In the genomic region with DNA sequence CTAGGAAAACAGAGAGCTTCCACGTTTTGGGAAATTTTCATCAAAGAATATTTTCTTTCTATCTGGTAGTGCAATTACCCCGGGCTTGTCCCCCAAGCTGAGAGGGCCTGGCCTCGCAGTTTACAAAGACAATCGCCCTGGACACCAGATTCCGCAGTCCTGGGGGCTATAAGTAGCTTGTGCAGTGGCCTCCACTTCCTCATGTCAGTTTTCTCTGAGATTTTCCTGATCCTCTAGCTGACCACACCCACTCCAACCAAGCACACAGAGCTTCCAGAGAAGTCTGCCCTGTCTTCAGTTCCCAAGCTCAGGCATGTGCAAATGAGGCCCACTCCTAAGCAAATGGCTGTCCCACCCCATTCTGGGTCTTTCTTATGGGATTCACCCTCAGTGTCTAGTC, we compare ENCODE assay signal across 15 cellular contexts.
DNase-seq lines count a peak whose midpoint lies in the region; ATAC-seq and TF ChIP-seq lines count a peak whose summit lies in the region.
"Had no signal": no experiment of that assay in that cellular context is flagged by ENCODE, and none has a peak within 500 bp of the region (broad histone marks: within the 10 kb centered on the region; RNA-seq: fewer than 3 reads in every experiment).

No MANE protein-coding gene starts in this region.

- H2AFZ ChIP-seq in mesenchymal stem cell (ENCODE audit: low read depth, low read length) (no peak overlapping the region), osteoblast (ENCODE audit: low read length) (no peak overlapping the region)

- H3K4ac ChIP-seq in mesenchymal stem cell (ENCODE audit: low read depth in 1 of 2, low read length in 2 of 2), result no peak overlapping the region

- H2BK15ac ChIP-seq in mesenchymal stem cell (ENCODE audit: low read depth, poor library complexity, severe bottlenecking), result no peak overlapping the region

- H3K27me3 ChIP-seq in esophagus muscularis mucosa, result peaks cover 0 to 9% (median 0%) of the 10 kb centered on the region in 4 donors
- peaks cover 0 to 4% of the 10 kb centered on the region in 2 experiments for H3K27me3 ChIP-seq in mesenchymal stem cell (ENCODE audit: control insufficient read depth in 1 of 2, insufficient read depth in 1 of 2, low read length in 2 of 2)
- H3K27me3 ChIP-seq in osteoblast (ENCODE audit: insufficient read depth, low read length), result no peaks in the 10 kb centered on the region
- H3K27me3 ChIP-seq: BLaER1 treated with 17β-estradiol and CSF1 and Interleukin-3, amounts not matched to agents 10 nM and 100 nM had no signal

- no peak overlapping the region for H3K9ac ChIP-seq in mesenchymal stem cell (ENCODE audit: low read length)

- H3K4me3 ChIP-seq in esophagus muscularis mucosa (no peak overlapping the region), mesenchymal stem cell (ENCODE audit: insufficient read depth in 1 of 2, low read depth in 1 of 2, low read length in 2 of 2) (no peak overlapping the region), osteoblast (ENCODE audit: insufficient read depth, low read length) (no peak overlapping the region)
- H3K4me3 ChIP-seq: BLaER1 treated with 17β-estradiol and CSF1 and Interleukin-3, amounts not matched to agents 10 nM and 100 nM; GM12878 had no signal

- H3K36me3 ChIP-seq in esophagus muscularis mucosa, result no peaks in the 10 kb centered on the region
- no peaks in the 10 kb centered on the region for H3K36me3 ChIP-seq in mesenchymal stem cell (ENCODE audit: control insufficient read depth in 1 of 2, insufficient read depth in 2 of 2, low read depth in 1 of 2, low read length in 2 of 2)
- H3K36me3 ChIP-seq in osteoblast (ENCODE audit: insufficient read depth, low read length), result no peaks in the 10 kb centered on the region
- H3K36me3 ChIP-seq: BLaER1 treated with 17β-estradiol and CSF1 and Interleukin-3, amounts not matched to agents 10 nM and 100 nM had no signal

- no peak overlapping the region for H3K18ac ChIP-seq in mesenchymal stem cell (ENCODE audit: low read depth in 1 of 2, low read length in 2 of 2)

- no peak for TF ChIP-seq POLR2A in esophagus muscularis mucosa (IDR thresholded peaks at IDR 0.05; ENCODE audit: low read depth)

- intact Hi-C loops in esophagus muscularis mucosa (cut with DNase I), result no loop called here

- H3K4me2 ChIP-seq in mesenchymal stem cell (ENCODE audit: low read length, poor library complexity, severe bottlenecking), result no peak overlapping the region
- no peak overlapping the region for H3K4me2 ChIP-seq in osteoblast (ENCODE audit: insufficient read depth, low read length)

- no peak for ATAC-seq in GM21737 (IDR thresholded peaks at IDR 0.05; ENCODE audit: unreplicated experiment)
- ATAC-seq: GM12878 had no signal

- no peak for TF ChIP-seq EP300 in esophagus muscularis mucosa (IDR thresholded peaks at IDR 0.05)

- no peak overlapping the region for H2BK5ac ChIP-seq in mesenchymal stem cell (ENCODE audit: low read depth, low read length, poor library complexity, severe bottlenecking)

- no peak overlapping the region for H3K14ac ChIP-seq in mesenchymal stem cell (ENCODE audit: low read length in 2 of 2)

- WGBS in esophagus muscularis mucosa, result 77% methylated on average over 5 of the region's 5 CpGs
- WGBS in mesenchymal stem cell, result 17% methylated on average over 5 of the region's 5 CpGs

- no peak overlapping the region for H2BK12ac ChIP-seq in mesenchymal stem cell (ENCODE audit: low read length in 2 of 2)

- H2BK120ac ChIP-seq in mesenchymal stem cell (ENCODE audit: low read depth, low read length), result no peak overlapping the region

- H3K27ac ChIP-seq in esophagus muscularis mucosa (replicated peaks in 1 of 4), result no peak overlapping the region
- H3K27ac ChIP-seq in mesenchymal stem cell (ENCODE audit: low read length, poor library complexity, severe bottlenecking), result no peak overlapping the region
- no peak overlapping the region for H3K27ac ChIP-seq in osteoblast (ENCODE audit: low read depth, low read length)

- H3K9me3 ChIP-seq in esophagus muscularis mucosa, result no peaks in the 10 kb centered on the region
- no peaks in the 10 kb centered on the region for H3K9me3 ChIP-seq in mesenchymal stem cell (ENCODE audit: control insufficient read depth, low read length)
- H3K9me3 ChIP-seq in osteoblast (ENCODE audit: low read depth, low read length), result no peaks in the 10 kb centered on the region
- H3K9me3 ChIP-seq: BLaER1 treated with 17β-estradiol and CSF1 and Interleukin-3, amounts not matched to agents 10 nM and 100 nM had no signal

- TF ChIP-seq CTCF in esophagus muscularis mucosa (IDR thresholded peaks at IDR 0.05) (no peak), osteoblast (IDR thresholded peaks at IDR 0.05; ENCODE audit: extremely low read depth, low read depth, low read length) (no peak)

- H3K79me1 ChIP-seq in mesenchymal stem cell (replicated peaks; ENCODE audit: low read length, poor library complexity, severe bottlenecking), result no peaks in the 10 kb centered on the region

- H3K79me2 ChIP-seq in osteoblast (ENCODE audit: insufficient read depth, low read length), result no peaks in the 10 kb centered on the region

- H4K20me1 ChIP-seq in osteoblast (ENCODE audit: insufficient read depth, low read length), result no peaks in the 10 kb centered on the region
- H4K20me1 ChIP-seq: BLaER1 treated with 17β-estradiol and CSF1 and Interleukin-3, amounts not matched to agents 10 nM and 100 nM had no signal

- DNase-seq in SK-N-DZ (ENCODE audit: low spot score) (peak; percentile 42), esophagus muscularis mucosa (ENCODE audit: extremely low spot score) (peak; percentile 70), mesenchymal stem cell (peak; percentile 25), osteoblast (ENCODE audit: insufficient read length, low spot score, missing footprints) (peak; percentile 54), NCI-H748 treated with DMSO at 0.1 percent for 48 hours (lab: John Stamatoyannopoulos, UW) (no peak), DMS79 (lab: John Stamatoyannopoulos, UW) (no peak)
- DNase-seq in stimulated activated CD4-positive, alpha-beta T cell treated with anti-CD3 and anti-CD28 coated beads, Interleukin-4, amount 100 ng/mL, for 4 hours, result no peak
- DNase-seq: ACHN; CD4-positive, CD25-positive, alpha-beta regulatory T cell; DMS53; HCEC 1CT; HFFc6 had no signal

- H2AK5ac ChIP-seq in mesenchymal stem cell (ENCODE audit: low read length, severe bottlenecking), result no peak overlapping the region

- H3K4me1 ChIP-seq in esophagus muscularis mucosa (peaks cover 0 to 7% (median 3%) of the 10 kb centered on the region in 4 donors), mesenchymal stem cell (ENCODE audit: control insufficient read depth, insufficient read depth, low read depth, low read length) (no peaks in the 10 kb centered on the region), osteoblast (ENCODE audit: insufficient read depth, low read length) (peaks cover 8% of the 10 kb centered on the region)

- no peak overlapping the region for H3K23ac ChIP-seq in mesenchymal stem cell (ENCODE audit: low read length in 2 of 2)

- no peak overlapping the region for H4K8ac ChIP-seq in mesenchymal stem cell (ENCODE audit: low read length)

- H4K91ac ChIP-seq in mesenchymal stem cell (ENCODE audit: low read length), result no peak overlapping the region

Comparison
In these comparisons a context has a peak if more than half of its experiments do, and no peak if none do; other contexts are left out.
1. DNase-seq: peak in SK-N-DZ (single experiment), esophagus muscularis mucosa (single experiment), mesenchymal stem cell (single experiment) and osteoblast (single experiment); none in stimulated activated CD4-positive, alpha-beta T cell treated with anti-CD3 and anti-CD28 coated beads, Interleukin-4, amount 100 ng/mL, for 4 hours (0 of 2), NCI-H748 treated with DMSO at 0.1 percent for 48 hours (single experiment) and DMS79 (single experiment).